ENCODE assay signal across 10 cellular contexts in the genomic region with DNA sequence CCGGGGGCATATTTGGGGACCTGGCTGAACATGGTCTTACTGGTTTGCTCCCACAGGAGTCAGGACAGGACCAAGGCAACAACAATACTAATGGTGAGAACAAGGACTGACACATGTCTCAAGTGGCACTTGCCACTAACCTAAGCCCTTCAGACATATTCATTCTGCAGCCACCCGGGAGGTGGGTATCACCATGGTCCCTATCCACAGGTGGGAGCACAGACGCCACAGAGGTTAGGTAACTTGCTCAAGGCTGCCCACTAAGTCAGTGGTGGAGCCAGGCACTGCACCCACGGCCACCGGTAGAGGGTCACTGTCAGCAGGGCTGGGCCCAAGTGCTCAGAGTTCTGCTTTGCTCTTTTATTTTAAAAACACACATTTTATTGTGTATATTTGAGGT. TPM values are rescaled to one million over a fixed set of nuclear protein-coding genes. Genes with fewer than 3 reads are reported as not detected.
A peak's percentile ranks its signal among the peaks of the same experiment; 100 is the strongest.
DNase-seq lines count a peak whose midpoint lies in the region; ATAC-seq and TF ChIP-seq lines count a peak whose summit lies in the region.
"Had no signal": no experiment of that assay in that cellular context is flagged by ENCODE, and none has a peak within 500 bp of the region (broad histone marks: within the 10 kb centered on the region; RNA-seq: fewer than 3 reads in every experiment).

No MANE protein-coding gene starts in this region.

- H3K27ac ChIP-seq in OCI-LY7 (ENCODE audit: low read depth, low read length, poor library complexity, severe bottlenecking), result no peak overlapping the region
- no peak overlapping the region for H3K27ac ChIP-seq in foreskin keratinocyte
- H3K27ac ChIP-seq: skin epidermis had no signal

- no peak overlapping the region for H3K4me2 ChIP-seq in OCI-LY7 (ENCODE audit: low read length)

- no peaks in the 10 kb centered on the region for H3K9me3 Mint-ChIP-seq in activated CD4-positive, alpha-beta memory T cell treated with anti-CD3 and anti-CD28 coated beads for 36 hours
- no peaks in the 10 kb centered on the region for H3K9me3 Mint-ChIP-seq in activated CD4-positive, alpha-beta memory T cell treated with anti-CD3 and anti-CD28 coated beads, Interleukin-2, amount 10 ng/mL, durations not matched to agents 7 days and 5 days
- H3K9me3 Mint-ChIP-seq in stimulated activated memory B cell treated with anti-CD40 and anti-IgM and Interleukin-4, amounts not matched to agents 10 μg/mL and 1 μg/mL and 100 μg/mL, for 72 hours, result no peaks in the 10 kb centered on the region

- no peaks in the 10 kb centered on the region for H3K9me3 ChIP-seq in OCI-LY7 (ENCODE audit: low read length)
- H3K9me3 ChIP-seq: Caco-2 had no signal

- H3K4me3 Mint-ChIP-seq in activated CD4-positive, alpha-beta memory T cell treated with anti-CD3 and anti-CD28 coated beads for 36 hours, result no peak overlapping the region
- H3K4me3 Mint-ChIP-seq in activated CD4-positive, alpha-beta memory T cell treated with anti-CD3 and anti-CD28 coated beads, Interleukin-2, amount 10 ng/mL, durations not matched to agents 7 days and 5 days, result no peak overlapping the region
- H3K4me3 Mint-ChIP-seq in stimulated activated memory B cell treated with anti-CD40 and anti-IgM and Interleukin-4, amounts not matched to agents 10 μg/mL and 1 μg/mL and 100 μg/mL, for 72 hours, result no peak overlapping the region

- intact Hi-C loops in activated CD4-positive, alpha-beta memory T cell treated with anti-CD3 and anti-CD28 coated beads for 36 hours (cut with micrococcal nuclease), result no loop called here
- intact Hi-C loops in OCI-LY7 (cut with micrococcal nuclease; ENCODE audit: unreplicated experiment), result no loop called here

- H3K4me1 Mint-ChIP-seq in activated CD4-positive, alpha-beta memory T cell treated with anti-CD3 and anti-CD28 coated beads for 36 hours (ENCODE audit: low read depth), result no peaks in the 10 kb centered on the region
- no peaks in the 10 kb centered on the region for H3K4me1 Mint-ChIP-seq in activated CD4-positive, alpha-beta memory T cell treated with anti-CD3 and anti-CD28 coated beads, Interleukin-2, amount 10 ng/mL, durations not matched to agents 7 days and 5 days
- no peaks in the 10 kb centered on the region for H3K4me1 Mint-ChIP-seq in stimulated activated memory B cell treated with anti-CD40 and anti-IgM and Interleukin-4, amounts not matched to agents 10 μg/mL and 1 μg/mL and 100 μg/mL, for 72 hours

- H3K36me3 ChIP-seq in OCI-LY7 (ENCODE audit: insufficient read depth, low read length), result no peaks in the 10 kb centered on the region

- H2AFZ ChIP-seq in OCI-LY7 (ENCODE audit: low read length), result no peak overlapping the region

- POLR2A ChIA-PET in activated CD4-positive, alpha-beta memory T cell treated with anti-CD3 and anti-CD28 coated beads for 36 hours (lab: Charles Lee), result no interaction called here
- POLR2A ChIA-PET in activated CD4-positive, alpha-beta memory T cell treated with anti-CD3 and anti-CD28 coated beads, Interleukin-2, amount 10 ng/mL, durations not matched to agents 7 days and 5 days (lab: Charles Lee), result no interaction called here
- POLR2A ChIA-PET in OCI-LY7 (lab: Charles Lee), result no interaction called here

- no peaks in the 10 kb centered on the region for H3K27me3 Mint-ChIP-seq in activated CD4-positive, alpha-beta memory T cell treated with anti-CD3 and anti-CD28 coated beads for 36 hours
- H3K27me3 Mint-ChIP-seq in activated CD4-positive, alpha-beta memory T cell treated with anti-CD3 and anti-CD28 coated beads, Interleukin-2, amount 10 ng/mL, durations not matched to agents 7 days and 5 days, result no peaks in the 10 kb centered on the region
- peaks cover 4% of the 10 kb centered on the region for H3K27me3 Mint-ChIP-seq in stimulated activated memory B cell treated with anti-CD40 and anti-IgM and Interleukin-4, amounts not matched to agents 10 μg/mL and 1 μg/mL and 100 μg/mL, for 72 hours

- peak; percentile 62 for TF ChIP-seq CTCF in OCI-LY7 (conservative IDR thresholded peaks at IDR 0.05; ENCODE audit: low read length)
- TF ChIP-seq CTCF in foreskin keratinocyte (conservative IDR thresholded peaks at IDR 0.05), result peak; percentile 37

- no peaks in the 10 kb centered on the region for H3K36me3 Mint-ChIP-seq in activated CD4-positive, alpha-beta memory T cell treated with anti-CD3 and anti-CD28 coated beads for 36 hours
- no peaks in the 10 kb centered on the region for H3K36me3 Mint-ChIP-seq in activated CD4-positive, alpha-beta memory T cell treated with anti-CD3 and anti-CD28 coated beads, Interleukin-2, amount 10 ng/mL, durations not matched to agents 7 days and 5 days (ENCODE audit: low read depth)
- H3K36me3 Mint-ChIP-seq in stimulated activated memory B cell treated with anti-CD40 and anti-IgM and Interleukin-4, amounts not matched to agents 10 μg/mL and 1 μg/mL and 100 μg/mL, for 72 hours, result no peaks in the 10 kb centered on the region

- H3K27me3 ChIP-seq in foreskin keratinocyte, result no peaks in the 10 kb centered on the region

- H4K20me1 ChIP-seq in OCI-LY7 (ENCODE audit: insufficient read depth, low read length), result no peaks in the 10 kb centered on the region

- H3K27ac Mint-ChIP-seq in activated CD4-positive, alpha-beta memory T cell treated with anti-CD3 and anti-CD28 coated beads for 36 hours, result no peak overlapping the region
- H3K27ac Mint-ChIP-seq in activated CD4-positive, alpha-beta memory T cell treated with anti-CD3 and anti-CD28 coated beads, Interleukin-2, amount 10 ng/mL, durations not matched to agents 7 days and 5 days, result no peak overlapping the region
- no peak overlapping the region for H3K27ac Mint-ChIP-seq in stimulated activated memory B cell treated with anti-CD40 and anti-IgM and Interleukin-4, amounts not matched to agents 10 μg/mL and 1 μg/mL and 100 μg/mL, for 72 hours

- CTCF ChIA-PET in activated CD4-positive, alpha-beta memory T cell treated with anti-CD3 and anti-CD28 coated beads for 36 hours (lab: Charles Lee), result no interaction called here
- CTCF ChIA-PET in activated CD4-positive, alpha-beta memory T cell treated with anti-CD3 and anti-CD28 coated beads, Interleukin-2, amount 10 ng/mL, durations not matched to agents 7 days and 5 days (lab: Charles Lee), result no interaction called here
- CTCF ChIA-PET in OCI-LY7 (lab: Charles Lee; ENCODE audit: unreplicated experiment), result no interaction called here

- no peaks in the 10 kb centered on the region for H3K9me2 ChIP-seq in OCI-LY7 (ENCODE audit: insufficient read depth, low read length)

- no peaks in the 10 kb centered on the region for H3K4me1 ChIP-seq in OCI-LY7 (ENCODE audit: insufficient read depth, low read length, poor library complexity, severe bottlenecking)
- H3K4me1 ChIP-seq in foreskin keratinocyte, result no peaks in the 10 kb centered on the region
- H3K4me1 ChIP-seq: Caco-2 had no signal

- peak; percentile 43 for ATAC-seq in foreskin keratinocyte
- ATAC-seq in stimulated activated memory B cell treated with anti-CD40 and anti-IgM and Interleukin-4, amounts not matched to agents 10 μg/mL and 1 μg/mL and 100 μg/mL, for 72 hours, result peak; percentile 34
- no peak for ATAC-seq in GM21786 (IDR thresholded peaks at IDR 0.05; ENCODE audit: unreplicated experiment)

- DNase-seq in activated CD4-positive, alpha-beta memory T cell treated with anti-CD3 and anti-CD28 coated beads for 36 hours, result peak; percentile 15
- DNase-seq in activated CD4-positive, alpha-beta memory T cell treated with anti-CD3 and anti-CD28 coated beads, Interleukin-2, amount 10 ng/mL, durations not matched to agents 7 days and 5 days, result no peak
- DNase-seq in OCI-LY7 (ENCODE audit: low spot score) (peak; percentile 18), foreskin keratinocyte (no peak), inferior parietal cortex (ENCODE audit: extremely low spot score) (no peak)
- no peak for DNase-seq in stimulated activated CD4-positive, alpha-beta T cell treated with anti-CD3 and anti-CD28 coated beads, Interleukin-1b, Interleukin-23, amount 100 ng/mL, for 48 hours

- no peak overlapping the region for H3K4me3 ChIP-seq in OCI-LY7 (ENCODE audit: low read depth, low read length, poor library complexity, severe bottlenecking)
- H3K4me3 ChIP-seq: skin epidermis had no signal

- BruUV-seq in OCI-LY7 (replicated peaks; lab: Mats Ljungman, UMichigan), result no TSS peak

- H3K79me2 ChIP-seq in OCI-LY7 (ENCODE audit: insufficient read depth, low read depth, low read length), result no peaks in the 10 kb centered on the region

RNA-seq across cellular contexts. Expression of a gene that starts 29.8 kb away (rescaled TPM):
- 10 to 100 TPM; 26.3 to 27.3 TPM for total RNA-seq in activated CD4-positive, alpha-beta memory T cell treated with anti-CD3 and anti-CD28 coated beads for 36 hours
- 10 to 100 TPM; 25.6 to 30.0 TPM for total RNA-seq in activated CD4-positive, alpha-beta memory T cell treated with anti-CD3 and anti-CD28 coated beads, Interleukin-2, amount 10 ng/mL, durations not matched to agents 7 days and 5 days
- 26.6 and 35.9 TPM in 2 replicates for total RNA-seq in OCI-LY7 (2014; rRNA removed; shearing (Covaris generic))
- 31.9 and 35.3 TPM in 2 replicates for total RNA-seq in OCI-LY7 (2022)
- 28.8 and 29.4 TPM in 2 replicates for total RNA-seq in foreskin keratinocyte
- 28.1 and 29.1 TPM in 2 replicates for polyA plus RNA-seq in foreskin keratinocyte

Comparison
In these comparisons a context has a peak if more than half of its experiments do, and no peak if none do; other contexts are left out.
1. DNase-seq: peak in activated CD4-positive, alpha-beta memory T cell treated with anti-CD3 and anti-CD28 coated beads for 36 hours (single experiment) and OCI-LY7 (single experiment); none in activated CD4-positive, alpha-beta memory T cell treated with anti-CD3 and anti-CD28 coated beads, Interleukin-2, amount 10 ng/mL, durations not matched to agents 7 days and 5 days (single experiment), foreskin keratinocyte (0 of 2), stimulated activated CD4-positive, alpha-beta T cell treated with anti-CD3 and anti-CD28 coated beads, Interleukin-1b, Interleukin-23, amount 100 ng/mL, for 48 hours (single experiment) and inferior parietal cortex (single experiment).